1 cellular context compared by ENCODE assay signal in genomic region chr19:6947745-6948144, GRCh38.
TF ChIP-seq lines count a peak whose summit lies in the region.

No MANE protein-coding gene starts in this region.

TF ChIP-seq in GM12878, 131 proteins besides CTCF, POLR2A, EP300 and RAD21 (continued from another document and continues in another):
- TF ChIP-seq CHD1 (IDR thresholded peaks at IDR 0.05; ENCODE audit: low read depth, low read length): no peak
- TF ChIP-seq MEF2B (IDR thresholded peaks at IDR 0.05; ENCODE audit: partially characterized antibody, poor library complexity, severe bottlenecking): peak; percentile 93
- no peak for TF ChIP-seq MYC (IDR thresholded peaks at IDR 0.05; ENCODE audit: insufficient read depth, insufficient read length, insufficient replicate concordance, low read length, severe bottlenecking)
- no peak for TF ChIP-seq CUX1 (IDR thresholded peaks at IDR 0.05; ENCODE audit: insufficient replicate concordance, low read depth, low read length)
- TF ChIP-seq YY1 (IDR thresholded peaks at IDR 0.05; ENCODE audit: low read depth, low read length): 0 out of 2 replicates have a peak, but pooled peaks have one; percentile 43
- no peak for TF ChIP-seq FOS (IDR thresholded peaks at IDR 0.05; ENCODE audit: borderline replicate concordance, extremely low read depth, insufficient read length)
- TF ChIP-seq POU2F2 (IDR thresholded peaks at IDR 0.05; ENCODE audit: borderline replicate concordance, low read depth, low read length): peak; percentile 57; the same call in 1 of the 3 replicates
- TF ChIP-seq ATF7 (IDR thresholded peaks at IDR 0.05; ENCODE audit: low read depth): peak; percentile 93
- TF ChIP-seq KDM1A (IDR thresholded peaks at IDR 0.05; ENCODE audit: borderline replicate concordance): no peak
- peak; percentile 99 for TF ChIP-seq EED (IDR thresholded peaks at IDR 0.05; ENCODE audit: low read depth)
- no peak for TF ChIP-seq HDAC6 (IDR thresholded peaks at IDR 0.05; ENCODE audit: unreplicated experiment)
- TF ChIP-seq TCF12 (IDR thresholded peaks at IDR 0.05; ENCODE audit: low read depth, low read length): peak; percentile 56; the same call in 1 of the 2 replicates
- TF ChIP-seq ZNF622 (IDR thresholded peaks at IDR 0.05): no peak
- no peak for TF ChIP-seq MYB (IDR thresholded peaks at IDR 0.05; ENCODE audit: borderline replicate concordance, low read depth, low read length)
- no peak for TF ChIP-seq HCFC1 (IDR thresholded peaks at IDR 0.05; ENCODE audit: low read length)
- no peak; the same call in 1 of the 2 replicates for TF ChIP-seq NR2C1 (IDR thresholded peaks at IDR 0.05)
- TF ChIP-seq MEF2A (IDR thresholded peaks at IDR 0.05; ENCODE audit: insufficient read depth, low read depth, low read length): no peak
- no peak for TF ChIP-seq TCF7 (IDR thresholded peaks at IDR 0.05; ENCODE audit: borderline replicate concordance)
- no peak for TF ChIP-seq NR2F1 (conservative IDR thresholded peaks at IDR 0.05)
- no peak for TF ChIP-seq PML (IDR thresholded peaks at IDR 0.05; ENCODE audit: low read length)
- TF ChIP-seq KAT2A (conservative IDR thresholded peaks at IDR 0.05; ENCODE audit: control insufficient read depth, low read depth, low read length): no peak
- 0 out of 2 replicates have a peak, but pooled peaks have one; percentile 61 for TF ChIP-seq STAT3 (IDR thresholded peaks at IDR 0.05; ENCODE audit: low read depth, low read length)
- TF ChIP-seq E2F8 (IDR thresholded peaks at IDR 0.05; ENCODE audit: low read depth, partially characterized antibody): no peak
- TF ChIP-seq STAT1 (conservative IDR thresholded peaks at IDR 0.05): no peak
- no peak for TF ChIP-seq ESRRA (IDR thresholded peaks at IDR 0.05; ENCODE audit: low read length)
- no peak for TF ChIP-seq SREBF2 (IDR thresholded peaks at IDR 0.05; ENCODE audit: low read length)
- TF ChIP-seq PRDM15 (CRISPR knock-in tag; IDR thresholded peaks at IDR 0.05): no peak
- peak; percentile 98 for TF ChIP-seq IRF4 (IDR thresholded peaks at IDR 0.05; ENCODE audit: low read depth, low read length)
- TF ChIP-seq IKZF1 (conservative IDR thresholded peaks at IDR 0.05): peak; percentile 99
- no peak for TF ChIP-seq EGR1 (IDR thresholded peaks at IDR 0.05; ENCODE audit: borderline replicate concordance in 1 of 2, low read depth in 2 of 2, low read length in 2 of 2)
- TF ChIP-seq ZNF24 (IDR thresholded peaks at IDR 0.05): no peak
- TF ChIP-seq BRCA1 (IDR thresholded peaks at IDR 0.05; ENCODE audit: low read depth, low read length): no peak
- TF ChIP-seq USF2 (IDR thresholded peaks at IDR 0.05; ENCODE audit: borderline replicate concordance, low read depth, low read length): no peak
- TF ChIP-seq RELB (IDR thresholded peaks at IDR 0.05; ENCODE audit: low read depth): peak; percentile 92
- peak; percentile 86 for TF ChIP-seq NFIC (IDR thresholded peaks at IDR 0.05; ENCODE audit: low read depth, low read length)
- no peak; the same call in 1 of the 2 replicates for TF ChIP-seq ZBTB40 (IDR thresholded peaks at IDR 0.05; ENCODE audit: borderline replicate concordance)
- no peak for TF ChIP-seq REST (IDR thresholded peaks at IDR 0.05; ENCODE audit: low read depth, low read length)
- no peak for TF ChIP-seq CHD4 (IDR thresholded peaks at IDR 0.05)
- peak; percentile 63 for TF ChIP-seq CREM (IDR thresholded peaks at IDR 0.05; ENCODE audit: low read depth)
- no peak for TF ChIP-seq ZNF207 (IDR thresholded peaks at IDR 0.05; ENCODE audit: borderline replicate concordance)
